ENCODE assay signal across 8 cellular contexts in the genomic region with DNA sequence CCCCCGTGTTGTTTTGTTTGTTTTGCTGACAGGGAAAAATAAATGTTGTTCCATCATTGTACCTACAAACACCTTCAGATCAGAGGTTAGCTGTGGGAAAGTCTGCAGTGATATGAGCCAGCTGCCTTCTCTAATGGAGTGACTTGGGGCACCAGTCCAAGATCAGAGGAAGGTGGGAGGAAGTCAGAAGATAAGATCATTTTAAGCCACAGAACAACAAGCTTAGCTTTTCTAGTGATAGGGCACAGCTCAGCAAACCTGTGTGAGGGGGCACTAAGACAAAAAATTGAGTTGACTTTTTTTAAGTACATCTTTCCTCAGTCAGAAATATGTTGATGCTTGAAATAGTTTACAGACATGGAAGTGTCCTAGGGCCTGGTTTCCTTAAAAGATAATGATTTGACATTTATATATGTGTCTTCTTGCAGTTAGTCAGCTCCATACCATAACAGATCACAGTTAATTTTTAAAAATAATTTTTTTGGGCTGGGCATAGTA.
A peak's percentile ranks its signal among the peaks of the same experiment; 100 is the strongest.
DNase-seq lines count a peak whose midpoint lies in the region; ATAC-seq and TF ChIP-seq lines count a peak whose summit lies in the region.

No MANE protein-coding gene starts in this region.

- no peak for TF ChIP-seq POLR2A in testis (IDR thresholded peaks at IDR 0.05)

- ATAC-seq in Right ventricle myocardium superior (ENCODE audit: poor library complexity), result no peak

- DNase-seq in cardiac muscle cell (ENCODE audit: low read depth in 1 of 2, low spot score in 1 of 2) (peak; percentile 12 to 13), Right ventricle myocardium superior (no peak), NCI-H69 (lab: John Stamatoyannopoulos, UW) (peak; percentile 75), lung microvascular endothelial cell (ENCODE audit: low read depth in 2 of 2) (peak; percentile 11 to 31), testis (no peak), NOMO-1 treated with dmso at 0.1 percent for 144 hours (lab: John Stamatoyannopoulos, UW; ENCODE audit: unreplicated experiment) (no peak), SHP77 treated with DMSO at 0.1 percent for 48 hours (lab: John Stamatoyannopoulos, UW) (no peak)

- peak overlapping the region; percentile 100 for H3K27ac Mint-ChIP-seq in activated naive CD8-positive, alpha-beta T cell

- 4 to 9% methylated on average over 1 of the region's 1 CpG for WGBS in testis, 2 donors

- intact Hi-C loops in Right ventricle myocardium superior (cut with DNase I) (no loop called here), testis (cut with DNase I; ENCODE audit: low total_unique reads) (no loop called here)

- H3K27ac ChIP-seq in cardiac muscle cell (peak overlapping the region; percentile 93), testis (peak overlapping the region; percentile 26 to 62)

- H3K36me3 ChIP-seq in cardiac muscle cell, result no peaks in the 10 kb centered on the region
- no peaks in the 10 kb centered on the region for H3K36me3 ChIP-seq in testis (ENCODE audit: low read depth, missing control alignments)

- H3K4me1 ChIP-seq in cardiac muscle cell (ENCODE audit: low read depth), result peaks cover 64% of the 10 kb centered on the region
- H3K4me1 ChIP-seq in testis, result peaks cover 30% of the 10 kb centered on the region

- peaks cover 4% of the 10 kb centered on the region for H3K9me3 Mint-ChIP-seq in activated naive CD8-positive, alpha-beta T cell (ENCODE audit: low read depth)

- no peaks in the 10 kb centered on the region for H3K27me3 ChIP-seq in cardiac muscle cell
- no peaks in the 10 kb centered on the region for H3K27me3 ChIP-seq in testis

- peak overlapping the region; percentile 92 for H3K4me3 Mint-ChIP-seq in activated naive CD8-positive, alpha-beta T cell

- TF ChIP-seq CTCF in cardiac muscle cell (IDR thresholded peaks at IDR 0.05; ENCODE audit: low read depth, low read length), result no peak
- TF ChIP-seq CTCF in testis (IDR thresholded peaks at IDR 0.05), result no peak

- H3K4me1 Mint-ChIP-seq in activated naive CD8-positive, alpha-beta T cell (ENCODE audit: low read depth), result peaks cover 76% of the 10 kb centered on the region

- H3K9me3 ChIP-seq in cardiac muscle cell (ENCODE audit: low read depth) (no peaks in the 10 kb centered on the region), testis (no peaks in the 10 kb centered on the region)

- H3K27me3 Mint-ChIP-seq in activated naive CD8-positive, alpha-beta T cell, result no peaks in the 10 kb centered on the region

- peaks cover 15% of the 10 kb centered on the region for H3K36me3 Mint-ChIP-seq in activated naive CD8-positive, alpha-beta T cell

- H3K4me3 ChIP-seq in cardiac muscle cell (no peak overlapping the region), testis (no peak overlapping the region)

Comparison
In these comparisons a context has a peak if more than half of its experiments do, and no peak if none do; other contexts are left out.
1. DNase-seq: peak in cardiac muscle cell (2 of 2), NCI-H69 (single experiment) and lung microvascular endothelial cell (2 of 2); none in Right ventricle myocardium superior (single experiment), testis (single experiment), NOMO-1 treated with dmso at 0.1 percent for 144 hours (single experiment) and SHP77 treated with DMSO at 0.1 percent for 48 hours (single experiment).